Comparison of ENCODE assay signal across 17 cellular contexts in genomic region chr11:74318241-74318932, GRCh38. TPM values are rescaled to one million over a fixed set of nuclear protein-coding genes. Genes with fewer than 3 reads are reported as not detected.
DNase-seq lines count a peak whose midpoint lies in the region; FAIRE-seq and TF ChIP-seq lines count a peak whose summit lies in the region.
"Had no signal": no experiment of that assay in that cellular context is flagged by ENCODE, and none has a peak within 500 bp of the region (broad histone marks: within the 10 kb centered on the region; RNA-seq: fewer than 3 reads in every experiment).

No MANE protein-coding gene starts in this region.

- H3K4me3 Mint-ChIP-seq in brain, result no peak overlapping the region
- H3K4me3 Mint-ChIP-seq: endodermal cell; T-helper 1 cell treated with Interleukin-12 subunit alpha and Interleukin-12 subunit beta and Interleukin-4 antibody, amounts not matched to agents 30 μg/mL and 1 μg/mL, for 36 hours had no signal

- H3K27ac ChIP-seq in cardiac muscle cell (no peak overlapping the region), right atrium auricular region (peak overlapping the region in 1 of 2 donors; percentile 18), coronary artery (peak overlapping the region in 1 of 2 donors; percentile 36)

- peaks cover 2% of the 10 kb centered on the region for H3K27me3 ChIP-seq in cardiac muscle cell
- H3K27me3 ChIP-seq in right atrium auricular region, result no peaks in the 10 kb centered on the region
- H3K27me3 ChIP-seq: MG63 had no signal

- H3K27me3 Mint-ChIP-seq in brain, result peaks cover 19% of the 10 kb centered on the region

- H3K9me3 ChIP-seq in cardiac muscle cell (ENCODE audit: low read depth), result no peaks in the 10 kb centered on the region
- peaks cover 0 to 13% of the 10 kb centered on the region in 2 donors for H3K9me3 ChIP-seq in right atrium auricular region

- peak overlapping the region in 4 of 5 experiments; percentile 28 to 70 (median 54) for H3K27ac Mint-ChIP-seq in brain
- H3K27ac Mint-ChIP-seq: endodermal cell; T-helper 1 cell treated with Interleukin-12 subunit alpha and Interleukin-12 subunit beta and Interleukin-4 antibody, amounts not matched to agents 30 μg/mL and 1 μg/mL, for 36 hours had no signal

- peaks cover 18 to 33% (median 22%) of the 10 kb centered on the region in 5 experiments for H3K9me3 Mint-ChIP-seq in brain

- peaks cover 15% of the 10 kb centered on the region for H3K4me1 Mint-ChIP-seq in brain

- H3K36me3 Mint-ChIP-seq in brain, result peaks cover 11% of the 10 kb centered on the region

- H3K4me3 ChIP-seq in cardiac muscle cell, result no peak overlapping the region
- no peak overlapping the region for H3K4me3 ChIP-seq in right atrium auricular region
- no peak overlapping the region for H3K4me3 ChIP-seq in coronary artery
- H3K4me3 ChIP-seq: MG63 had no signal

- H3K36me3 ChIP-seq in cardiac muscle cell (no peaks in the 10 kb centered on the region), right atrium auricular region (no peaks in the 10 kb centered on the region)
- H3K36me3 ChIP-seq: MG63 had no signal

- FAIRE-seq in urothelium cell line (lab: Jason Lieb, UNC), result no peak

- DNase-seq in cardiac muscle cell (ENCODE audit: low read depth in 1 of 2, low spot score in 1 of 2), result no peak
- no peak for DNase-seq in right atrium auricular region (ENCODE audit: low spot score)
- DNase-seq in iris pigment epithelial cell (ENCODE audit: low read depth), result peak; percentile 69
- no peak for DNase-seq in amniotic stem cell (lab: John Stamatoyannopoulos, UW)
- no peak for DNase-seq in urothelium cell line (ENCODE audit: low spot score)
- DNase-seq in coronary artery (ENCODE audit: low spot score), result no peak
- no peak for DNase-seq in occipital lobe (lab: John Stamatoyannopoulos, UW)
- DNase-seq: activated CD8-positive, alpha-beta memory T cell treated with anti-CD3 and anti-CD28 coated beads, Interleukin-2, amount 50 U/mL, for 4 hours; activated naive CD4-positive, alpha-beta T cell treated with Interleukin-2 at 50 U/mL for 16 hours; Calu3; endodermal cell; left colon; NCI-H187; NCI-H526 had no signal

- TF ChIP-seq CTCF in cardiac muscle cell (IDR thresholded peaks at IDR 0.05; ENCODE audit: low read depth, low read length) (peak; percentile 3), right atrium auricular region (IDR thresholded peaks at IDR 0.05) (no peak), brain (conservative IDR thresholded peaks at IDR 0.05) (no peak), coronary artery (IDR thresholded peaks at IDR 0.05) (no peak)

- H3K4me1 ChIP-seq in cardiac muscle cell (ENCODE audit: low read depth), result no peaks in the 10 kb centered on the region
- H3K4me1 ChIP-seq in right atrium auricular region, result peaks cover 0 to 20% of the 10 kb centered on the region in 2 donors

RNA-seq across cellular contexts. Expression of gene P4HA3, which starts 6.9 kb away (rescaled TPM):
- total RNA-seq in cardiac muscle cell (not detected in 2 replicates), right atrium auricular region (under 1 TPM in 1 of 2 donors, not detected in 1; 0.75 TPM), occipital lobe (not detected)
- polyA plus RNA-seq in cardiac muscle cell (0.06 and 0.27 TPM in 2 replicates), brain (ENCODE audit: insufficient read depth, low read depth, low replicate concordance) (2.1 TPM)
- total RNA-seq: Calu3, endodermal cell had no signal
